ENCODE assay signal across 14 cellular contexts in genomic region chr5:154044585-154044984, GRCh38. TPM values are rescaled to one million over a fixed set of nuclear protein-coding genes. Genes with fewer than 3 reads are reported as not detected.
A peak's percentile ranks its signal among the peaks of the same experiment; 100 is the strongest.
DNase-seq lines count a peak whose midpoint lies in the region; ATAC-seq and TF ChIP-seq lines count a peak whose summit lies in the region.
"Had no signal": no experiment of that assay in that cellular context is flagged by ENCODE, and none has a peak within 500 bp of the region (broad histone marks: within the 10 kb centered on the region; RNA-seq: fewer than 3 reads in every experiment).

No MANE protein-coding gene starts in this region.

- no peaks in the 10 kb centered on the region for H3K27me3 ChIP-seq in CD8-positive, alpha-beta memory T cell (ENCODE audit: insufficient read depth, low read length, poor library complexity, severe bottlenecking)
- H3K27me3 ChIP-seq in neutrophil (no peaks in the 10 kb centered on the region), uterus (no peaks in the 10 kb centered on the region)
- H3K27me3 ChIP-seq: SJSA1 had no signal

- DNase-seq in CD8-positive, alpha-beta memory T cell, result no peak
- no peak for DNase-seq in uterus
- DNase-seq: Calu3, HCEC 1CT, NCI-H146, NCI-H2081 treated with DMSO at 0.1 percent for 48 hours, NCI-H510A treated with DMSO at 0.1 percent for 48 hours had no signal

- TF ChIP-seq CTCF in neutrophil (IDR thresholded peaks at IDR 0.05), result no peak
- TF ChIP-seq CTCF in uterus (IDR thresholded peaks at IDR 0.05), result no peak

- TF ChIP-seq POLR2A in uterus (IDR thresholded peaks at IDR 0.05), result no peak

- peaks cover under 1% of the 10 kb centered on the region for H3K36me3 ChIP-seq in CD8-positive, alpha-beta memory T cell (ENCODE audit: insufficient read depth, low read length)
- peaks cover 27% of the 10 kb centered on the region for H3K36me3 ChIP-seq in KOPT-K1 (ENCODE audit: insufficient read depth, low read length)
- H3K36me3 ChIP-seq in neutrophil, result peaks cover 10% of the 10 kb centered on the region
- no peaks in the 10 kb centered on the region for H3K36me3 ChIP-seq in uterus

- H3K4me3 Mint-ChIP-seq in CD8-positive, alpha-beta memory T cell, result peak overlapping the region in 1 of 7 donors; percentile 35
- H3K4me3 Mint-ChIP-seq in activated T-helper 17 cell treated with anti-CD3 and anti-CD28 coated beads, Interleukin-2, amount 50 U/mL, for 72 hours, result peak overlapping the region; percentile 5

- peak; percentile 34 for ATAC-seq in activated T-helper 17 cell treated with anti-CD3 and anti-CD28 coated beads, Interleukin-2, amount 50 U/mL, for 72 hours (replicated peaks)
- no peak for ATAC-seq in GM21576 (IDR thresholded peaks at IDR 0.05; ENCODE audit: unreplicated experiment)
- ATAC-seq in HG02763 (IDR thresholded peaks at IDR 0.05; ENCODE audit: unreplicated experiment), result no peak

- H3K4me1 Mint-ChIP-seq in CD8-positive, alpha-beta memory T cell, result peaks cover 74 to 97% (median 94%) of the 10 kb centered on the region in 3 donors
- peaks cover 30% of the 10 kb centered on the region for H3K4me1 Mint-ChIP-seq in activated T-helper 17 cell treated with anti-CD3 and anti-CD28 coated beads, Interleukin-2, amount 50 U/mL, for 72 hours

- no peaks in the 10 kb centered on the region for H3K9me3 ChIP-seq in CD8-positive, alpha-beta memory T cell (ENCODE audit: low read length)
- H3K9me3 ChIP-seq in KOPT-K1 (ENCODE audit: insufficient read depth, low read length, poor library complexity, severe bottlenecking), result no peaks in the 10 kb centered on the region
- H3K9me3 ChIP-seq in neutrophil, result no peaks in the 10 kb centered on the region
- H3K9me3 ChIP-seq in uterus, result no peaks in the 10 kb centered on the region
- H3K9me3 ChIP-seq: SJSA1 had no signal

- POLR2A ChIA-PET in CD8-positive, alpha-beta memory T cell (lab: Charles Lee), result no interaction called here

- peaks cover 8% of the 10 kb centered on the region for H3K4me1 ChIP-seq in CD8-positive, alpha-beta memory T cell (ENCODE audit: insufficient read depth, low read length)
- peaks cover 52 to 56% of the 10 kb centered on the region in 2 experiments for H3K4me1 ChIP-seq in neutrophil (ENCODE audit: control insufficient read depth in 1 of 2, insufficient read depth in 1 of 2, low read depth in 1 of 2, low read length in 1 of 2)
- H3K4me1 ChIP-seq in uterus, result peaks cover 0 to 9% of the 10 kb centered on the region in 2 donors

- no peaks in the 10 kb centered on the region for H3K9me3 Mint-ChIP-seq in CD8-positive, alpha-beta memory T cell
- H3K9me3 Mint-ChIP-seq in activated T-helper 17 cell treated with anti-CD3 and anti-CD28 coated beads, Interleukin-2, amount 50 U/mL, for 72 hours, result no peaks in the 10 kb centered on the region

- H3K27me3 Mint-ChIP-seq in CD8-positive, alpha-beta memory T cell, result no peaks in the 10 kb centered on the region
- no peaks in the 10 kb centered on the region for H3K27me3 Mint-ChIP-seq in activated T-helper 17 cell treated with anti-CD3 and anti-CD28 coated beads, Interleukin-2, amount 50 U/mL, for 72 hours

- H3K36me3 Mint-ChIP-seq in CD8-positive, alpha-beta memory T cell, result peaks cover 0 to 39% (median 4%) of the 10 kb centered on the region in 3 donors
- H3K36me3 Mint-ChIP-seq in activated T-helper 17 cell treated with anti-CD3 and anti-CD28 coated beads, Interleukin-2, amount 50 U/mL, for 72 hours (ENCODE audit: low read depth), result peaks cover 35% of the 10 kb centered on the region

- CTCF ChIA-PET in CD8-positive, alpha-beta memory T cell (lab: Charles Lee), result no interaction called here

- H3K4me3 ChIP-seq in CD8-positive, alpha-beta memory T cell (ENCODE audit: low read length), result no peak overlapping the region
- H3K4me3 ChIP-seq in neutrophil (ENCODE audit: low read depth in 1 of 2, low read length in 1 of 2) (no peak overlapping the region), uterus (no peak overlapping the region)
- H3K4me3 ChIP-seq: SJSA1 had no signal

- H3K27ac ChIP-seq in CD8-positive, alpha-beta memory T cell (ENCODE audit: low read depth, low read length), result no peak overlapping the region
- H3K27ac ChIP-seq in KOPT-K1 (ENCODE audit: low read depth, low read length, poor library complexity, severe bottlenecking) (peak overlapping the region; percentile 15), neutrophil (peak overlapping the region; percentile 38), uterus (no peak overlapping the region)
- H3K27ac ChIP-seq: C4-2B, SJSA1 had no signal

- H3K27ac Mint-ChIP-seq in CD8-positive, alpha-beta memory T cell, result peak overlapping the region in 5 of 8 donors; percentile 7 to 58 (median 23)
- peak overlapping the region; percentile 65 for H3K27ac Mint-ChIP-seq in activated T-helper 17 cell treated with anti-CD3 and anti-CD28 coated beads, Interleukin-2, amount 50 U/mL, for 72 hours

- intact Hi-C loops in uterus (cut with DNase I; ENCODE audit: low total_unique reads), result no loop called here

RNA-seq across cellular contexts. Expression of gene MFAP3, which starts 5.8 kb away (rescaled TPM):
- total RNA-seq in CD8-positive, alpha-beta memory T cell, result 10 to 100 TPM; 17.5 to 20.5 TPM
- 5.8 TPM for polyA plus RNA-seq in CD8-positive, alpha-beta memory T cell
- total RNA-seq in activated T-helper 17 cell treated with anti-CD3 and anti-CD28 coated beads, Interleukin-2, amount 50 U/mL, for 72 hours, result 10 to 100 TPM; 16.1 to 16.6 TPM
- 100 to 1,000 TPM in 1 of 4 donors, 10 to 100 TPM in 3; 39.0 to 152 (median 63.3) TPM for total RNA-seq in uterus

RNA-seq across cellular contexts. Expression of gene FAM114A2, which starts 5.9 kb away (rescaled TPM):
- 10 to 100 TPM; 23.4 to 26.6 TPM for total RNA-seq in CD8-positive, alpha-beta memory T cell
- polyA plus RNA-seq in CD8-positive, alpha-beta memory T cell, result 17.9 TPM
- 10 to 100 TPM; 23.2 to 25.0 TPM for total RNA-seq in activated T-helper 17 cell treated with anti-CD3 and anti-CD28 coated beads, Interleukin-2, amount 50 U/mL, for 72 hours
- total RNA-seq in uterus, result 10 to 100 TPM; 26.9 to 71.3 (median 43.9) TPM

Comparison
In these comparisons a context has a peak if more than half of its experiments do, and no peak if none do; other contexts are left out.
1. H3K27ac ChIP-seq: peak in KOPT-K1 (single experiment) and neutrophil (single experiment); none in CD8-positive, alpha-beta memory T cell (single experiment) and uterus (0 of 2).